9 cellular contexts compared by ENCODE assay signal in the genomic region with DNA sequence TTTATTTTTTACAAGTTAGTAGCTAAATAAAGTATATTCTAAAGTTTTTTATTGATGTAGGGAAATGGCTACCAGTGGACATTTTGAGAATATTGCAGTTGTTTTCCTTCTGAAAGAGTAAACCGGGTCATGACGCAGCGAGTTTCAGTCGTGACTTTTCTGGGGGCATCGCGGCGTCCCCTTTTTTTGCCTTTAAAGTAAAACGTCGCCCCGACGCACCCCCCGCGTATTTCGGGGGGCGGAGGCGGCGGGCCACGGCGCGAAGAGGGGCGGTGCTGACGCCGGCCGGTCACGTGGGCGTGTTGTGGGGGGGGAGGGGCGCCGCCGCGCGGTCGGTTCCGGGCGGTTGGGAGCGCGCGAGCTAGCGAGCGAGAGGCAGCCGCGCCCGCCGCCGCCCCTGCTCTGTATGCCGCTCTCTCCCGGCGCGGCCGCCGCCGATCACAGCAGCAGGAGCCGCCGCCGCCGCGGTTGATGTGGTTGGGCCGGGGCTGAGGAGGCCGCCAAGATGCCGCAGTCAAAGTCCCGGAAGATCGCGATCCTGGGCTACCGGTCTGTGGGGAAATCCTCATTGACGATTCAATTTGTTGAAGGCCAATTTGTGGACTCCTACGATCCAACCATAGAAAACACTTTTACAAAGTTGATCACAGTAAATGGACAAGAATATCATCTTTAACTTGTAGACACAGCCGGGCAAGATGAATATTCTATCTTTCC. TPM values are rescaled to one million over a fixed set of nuclear protein-coding genes. Genes with fewer than 3 reads are reported as not detected.
DNase-seq lines count a peak whose midpoint lies in the region; ATAC-seq and TF ChIP-seq lines count a peak whose summit lies in the region.
"Not testable (repeated sequence)": the region's sequence is repeated elsewhere in the genome, so short reads cannot be mapped to it uniquely, and the experiment has no call there.
"Had no signal": no experiment of that assay in that cellular context is flagged by ENCODE, and none has a peak within 500 bp of the region (broad histone marks: within the 10 kb centered on the region; RNA-seq: fewer than 3 reads in every experiment).

No MANE protein-coding gene starts in this region.

- H3K9me3 Mint-ChIP-seq in WTC11; osteocyte (ENCODE audit: unreplicated experiment): not testable (repeated sequence)

- POLR2A ChIA-PET in WTC11 (lab: Charles Lee), result not testable (repeated sequence)

- not testable (repeated sequence) for H3K27me3 Mint-ChIP-seq in WTC11 (ENCODE audit: low read depth); osteocyte (ENCODE audit: unreplicated experiment)

- H3K4me1 Mint-ChIP-seq in WTC11; osteocyte (ENCODE audit: unreplicated experiment): not testable (repeated sequence)

- ATAC-seq in GM21825 (IDR thresholded peaks at IDR 0.05; ENCODE audit: unreplicated experiment) (peak; percentile 84), HG03521 (IDR thresholded peaks at IDR 0.05; ENCODE audit: unreplicated experiment) (peak; percentile 86), WTC11 (peak; percentile 99), Right ventricle myocardium superior (ENCODE audit: poor library complexity) (peak; percentile 100)

- H3K36me3 Mint-ChIP-seq in WTC11; osteocyte (ENCODE audit: unreplicated experiment): not testable (repeated sequence)

- DNase-seq in DMS114 treated with DMSO at 0.1 percent for 48 hours (lab: John Stamatoyannopoulos, UW; ENCODE audit: unreplicated experiment) (peak; percentile 6), WTC11 (ENCODE audit: low spot score) (peak; percentile 74), Right ventricle myocardium superior (peak; percentile 86), osteocyte (ENCODE audit: extremely low spot score, unreplicated experiment) (peak; percentile 88)
- peak; percentile 37 for DNase-seq in activated naive CD8-positive, alpha-beta T cell treated with anti-CD3 and anti-CD28 coated beads, Interleukin-2, amount 50 U/mL, for 16 hours (ENCODE audit: low read depth, low spot score)
- peak; percentile 38 for DNase-seq in stimulated activated CD8-positive, alpha-beta memory T cell treated with anti-CD3 and anti-CD28 coated beads, Interleukin-7, amount 100 ng/mL, for 24 hours (ENCODE audit: low read depth)

- TF ChIP-seq CTCF in WTC11 (IDR thresholded peaks at IDR 0.05); osteocyte (IDR thresholded peaks at IDR 0.05): not testable (repeated sequence)

- peak overlapping the region; percentile 36; the same call in 1 of the 2 replicates for H3K4me3 Mint-ChIP-seq in WTC11
- H3K4me3 Mint-ChIP-seq in osteocyte (ENCODE audit: unreplicated experiment), result peak overlapping the region; percentile 78

- CTCF ChIA-PET in WTC11 (lab: Charles Lee), result not testable (repeated sequence)

- intact Hi-C loops in Right ventricle myocardium superior (cut with DNase I), result not testable (repeated sequence)

- H3K27ac Mint-ChIP-seq in WTC11, result not testable (repeated sequence)
- peak overlapping the region; percentile 47 for H3K27ac Mint-ChIP-seq in osteocyte (ENCODE audit: unreplicated experiment)

RNA-seq across cellular contexts. Expression of a gene that starts 57.5 kb away (rescaled TPM):
- total RNA-seq in WTC11 (2021), result 0.18 to 0.32 TPM (median 0.28 TPM) in 3 replicates
- 0.89 TPM for total RNA-seq in Right ventricle myocardium superior
- 10.5 and 10.9 TPM in 2 replicates for total RNA-seq in osteocyte
- total RNA-seq: Daoy had no signal

Comparison
In these comparisons a context has a peak if more than half of its experiments do, and no peak if none do; other contexts are left out.
1. Peak in every context shown above with its lines: DNase-seq and ATAC-seq.
2. DNase-seq: peak in every context shown above with its lines; median percentile 88 in osteocyte; 86 in Right ventricle myocardium superior; 74 in WTC11; 38 in stimulated activated CD8-positive, alpha-beta memory T cell treated with anti-CD3 and anti-CD28 coated beads, Interleukin-7, amount 100 ng/mL, for 24 hours; 37 in activated naive CD8-positive, alpha-beta T cell treated with anti-CD3 and anti-CD28 coated beads, Interleukin-2, amount 50 U/mL, for 16 hours; 6 in DMS114 treated with DMSO at 0.1 percent for 48 hours.